12 cellular contexts compared by ENCODE assay signal in the genomic region with DNA sequence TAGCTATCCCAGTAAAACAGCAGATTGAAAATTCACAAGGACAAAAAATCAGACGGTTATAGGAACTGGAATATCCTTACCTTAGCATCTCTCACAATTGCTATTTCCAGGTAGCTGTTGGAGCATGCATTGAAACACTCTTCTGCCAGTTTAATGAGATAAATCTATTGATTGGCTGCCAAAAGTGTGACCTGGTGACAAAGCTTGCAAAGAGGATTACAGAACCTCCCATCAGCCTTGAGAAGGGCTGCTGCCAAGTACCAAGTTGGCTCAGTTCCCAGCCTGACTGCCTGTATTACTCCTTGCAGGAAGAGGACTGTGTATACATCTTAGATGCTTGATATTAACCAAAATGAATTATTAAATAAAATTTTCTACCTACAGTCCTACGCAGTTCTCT. TPM values are rescaled to one million over a fixed set of nuclear protein-coding genes. Genes with fewer than 3 reads are reported as not detected.
DNase-seq lines count a peak whose midpoint lies in the region; ATAC-seq, FAIRE-seq and TF ChIP-seq lines count a peak whose summit lies in the region.
"Had no signal": no experiment of that assay in that cellular context is flagged by ENCODE, and none has a peak within 500 bp of the region (broad histone marks: within the 10 kb centered on the region; RNA-seq: fewer than 3 reads in every experiment).

No MANE protein-coding gene starts in this region.

- no peak overlapping the region for H3K4me3 Mint-ChIP-seq in stimulated activated naive B cell treated with anti-CD40 and anti-IgM and Interleukin-4, amounts not matched to agents 10 μg/mL and 1 μg/mL and 100 μg/mL, for 72 hours

- WGBS in mammary epithelial cell (ENCODE audit: low coverage, missing lambda C conversion rate), result 0% methylated on average over 2 of the region's 2 CpGs
- 27% methylated on average over 2 of the region's 2 CpGs for WGBS in prostate gland

- TF ChIP-seq POLR2A in prostate gland (IDR thresholded peaks at IDR 0.05), result no peak
- no peak for TF ChIP-seq POLR2A in H54 (IDR thresholded peaks at IDR 0.05; ENCODE audit: low read depth, low read length)

- CTCF ChIA-PET in HEK293 (lab: Yijun Ruan, JAX) (interaction anchor here (1.0 to 1.1 kb wide), 2 partner anchors 8 to 253 kb away, joined by 3 to 4 read pairs; no protein-coding TSS in a partner anchor), mammary epithelial cell (lab: Charles Lee; ENCODE audit: low non-redundant PET) (no interaction called here)

- BruUV-seq in mammary epithelial cell (replicated peaks; lab: Mats Ljungman, UMichigan), result no TSS peak

- dilution Hi-C loops in mammary epithelial cell (cut with HindIII; ENCODE audit: low sequenced_read_pairs), result no loop called here

- H3K4me2 ChIP-seq in mammary epithelial cell (ENCODE audit: insufficient read depth, low read depth, low read length), result no peak overlapping the region

- H3K27ac ChIP-seq in HEK293 (ENCODE audit: extremely low read depth, low read depth, low read length) (no peak overlapping the region), mammary epithelial cell (ENCODE audit: insufficient read depth, low read depth, low read length) (no peak overlapping the region), prostate gland (no peak overlapping the region)
- H3K27ac ChIP-seq: dorsolateral prefrontal cortex had no signal

- no peak overlapping the region for H2AFZ ChIP-seq in mammary epithelial cell (ENCODE audit: low read depth, low read length)

- DNase-seq in NCI-H2227 (lab: John Stamatoyannopoulos, UW; ENCODE audit: unreplicated experiment), result peak; percentile 67
- DNase-seq in mammary epithelial cell, result peak; percentile 45
- peak; percentile 85 for DNase-seq in prostate gland (ENCODE audit: low spot score)
- no peak for DNase-seq in stimulated activated naive B cell treated with anti-CD40 and anti-IgM and Interleukin-4, amounts not matched to agents 10 μg/mL and 1 μg/mL and 100 μg/mL, for 72 hours
- DNase-seq in H54 (ENCODE audit: insufficient read length, low spot score), result no peak
- DNase-seq: T-helper 1 cell had no signal

- no peak for FAIRE-seq in H54 (lab: Jason Lieb, UNC)

- H3K9me3 ChIP-seq in HEK293 (ENCODE audit: control insufficient read depth, insufficient read depth, low read depth, low read length) (no peaks in the 10 kb centered on the region), mammary epithelial cell (replicated peaks; ENCODE audit: insufficient read depth, low read length) (no peaks in the 10 kb centered on the region), prostate gland (no peaks in the 10 kb centered on the region)

- peaks cover 0 to 3% of the 10 kb centered on the region in 2 donors for H3K9me3 Mint-ChIP-seq in stimulated activated naive B cell treated with anti-CD40 and anti-IgM and Interleukin-4, amounts not matched to agents 10 μg/mL and 1 μg/mL and 100 μg/mL, for 72 hours

- in situ Hi-C loops in mammary epithelial cell (cut with MboI; ENCODE audit: low sequenced_read_pairs in 2 of 2), result no loop called here

- no peak overlapping the region for H3K4me3 ChIP-seq in HEK293 (ENCODE audit: low read depth, low read length)
- no peak overlapping the region for H3K4me3 ChIP-seq in mammary epithelial cell (replicated peaks in 1 of 3; ENCODE audit: insufficient read depth in 1 of 3, low read depth in 2 of 3, low read length in 3 of 3)
- no peak overlapping the region for H3K4me3 ChIP-seq in prostate gland
- H3K4me3 ChIP-seq: dorsolateral prefrontal cortex had no signal

- intact Hi-C loops in mammary epithelial cell (cut with micrococcal nuclease) (no loop called here), prostate gland (cut with DNase I) (no loop called here)

- H3K4me1 ChIP-seq in HEK293 (ENCODE audit: control insufficient read depth, insufficient read depth, low read length) (no peaks in the 10 kb centered on the region; the same call in 1 of the 2 replicates), mammary epithelial cell (ENCODE audit: insufficient read depth, low read length) (peaks cover 6% of the 10 kb centered on the region), prostate gland (replicated peaks) (no peaks in the 10 kb centered on the region)

- TF ChIP-seq CTCF in HEK293 (tag by site-specific recombination; IDR thresholded peaks at IDR 0.05) (no peak), mammary epithelial cell (conservative IDR thresholded peaks at IDR 0.05 in 1 of 2, IDR thresholded peaks at IDR 0.05 in 1 of 2; ENCODE audit: extremely low read depth in 1 of 2, insufficient read depth in 1 of 2, low read depth in 1 of 2, low read length in 2 of 2) (no peak), prostate gland (IDR thresholded peaks at IDR 0.05) (no peak)

- H3K79me2 ChIP-seq in mammary epithelial cell (ENCODE audit: insufficient read depth, low read length), result no peaks in the 10 kb centered on the region

- peaks cover 11% of the 10 kb centered on the region for H3K27me3 ChIP-seq in mammary epithelial cell (ENCODE audit: insufficient read depth, low read length)
- H3K27me3 ChIP-seq in prostate gland (replicated peaks; ENCODE audit: insufficient read depth), result peaks cover 17% of the 10 kb centered on the region

- POLR2A ChIA-PET in HEK293 (lab: Yijun Ruan, JAX), result no interaction called here

- peaks cover 3 to 10% of the 10 kb centered on the region in 2 donors for H3K4me1 Mint-ChIP-seq in stimulated activated naive B cell treated with anti-CD40 and anti-IgM and Interleukin-4, amounts not matched to agents 10 μg/mL and 1 μg/mL and 100 μg/mL, for 72 hours

- H3K9ac ChIP-seq in mammary epithelial cell (ENCODE audit: insufficient read depth, low read length), result no peak overlapping the region

- peaks cover 41 to 62% of the 10 kb centered on the region in 2 donors for H3K27me3 Mint-ChIP-seq in stimulated activated naive B cell treated with anti-CD40 and anti-IgM and Interleukin-4, amounts not matched to agents 10 μg/mL and 1 μg/mL and 100 μg/mL, for 72 hours

- no peaks in the 10 kb centered on the region for H4K20me1 ChIP-seq in mammary epithelial cell (ENCODE audit: insufficient read depth, low read length)

- H3K36me3 Mint-ChIP-seq in stimulated activated naive B cell treated with anti-CD40 and anti-IgM and Interleukin-4, amounts not matched to agents 10 μg/mL and 1 μg/mL and 100 μg/mL, for 72 hours, result peaks cover 0 to 8% of the 10 kb centered on the region in 2 donors

- ATAC-seq in HG03196 (IDR thresholded peaks at IDR 0.05; ENCODE audit: unreplicated experiment) (no peak), GM21360 (IDR thresholded peaks at IDR 0.05; ENCODE audit: unreplicated experiment) (no peak)
- no peak for ATAC-seq in stimulated activated naive B cell treated with anti-CD40 and anti-IgM and Interleukin-4, amounts not matched to agents 10 μg/mL and 1 μg/mL and 100 μg/mL, for 72 hours (replicated peaks)

- H3K27ac Mint-ChIP-seq in stimulated activated naive B cell treated with anti-CD40 and anti-IgM and Interleukin-4, amounts not matched to agents 10 μg/mL and 1 μg/mL and 100 μg/mL, for 72 hours, result no peak overlapping the region

- no peaks in the 10 kb centered on the region for H3K36me3 ChIP-seq in HEK293 (ENCODE audit: control insufficient read depth in 2 of 2, insufficient read depth in 1 of 2, low read length in 2 of 2)
- no peaks in the 10 kb centered on the region for H3K36me3 ChIP-seq in mammary epithelial cell (ENCODE audit: insufficient read depth, low read length)
- no peaks in the 10 kb centered on the region for H3K36me3 ChIP-seq in prostate gland

TF ChIP-seq in HEK293, 187 proteins besides CTCF, POLR2A, EP300 and RAD21 (continues in another document):
- TF ChIP-seq, protein P1, sequence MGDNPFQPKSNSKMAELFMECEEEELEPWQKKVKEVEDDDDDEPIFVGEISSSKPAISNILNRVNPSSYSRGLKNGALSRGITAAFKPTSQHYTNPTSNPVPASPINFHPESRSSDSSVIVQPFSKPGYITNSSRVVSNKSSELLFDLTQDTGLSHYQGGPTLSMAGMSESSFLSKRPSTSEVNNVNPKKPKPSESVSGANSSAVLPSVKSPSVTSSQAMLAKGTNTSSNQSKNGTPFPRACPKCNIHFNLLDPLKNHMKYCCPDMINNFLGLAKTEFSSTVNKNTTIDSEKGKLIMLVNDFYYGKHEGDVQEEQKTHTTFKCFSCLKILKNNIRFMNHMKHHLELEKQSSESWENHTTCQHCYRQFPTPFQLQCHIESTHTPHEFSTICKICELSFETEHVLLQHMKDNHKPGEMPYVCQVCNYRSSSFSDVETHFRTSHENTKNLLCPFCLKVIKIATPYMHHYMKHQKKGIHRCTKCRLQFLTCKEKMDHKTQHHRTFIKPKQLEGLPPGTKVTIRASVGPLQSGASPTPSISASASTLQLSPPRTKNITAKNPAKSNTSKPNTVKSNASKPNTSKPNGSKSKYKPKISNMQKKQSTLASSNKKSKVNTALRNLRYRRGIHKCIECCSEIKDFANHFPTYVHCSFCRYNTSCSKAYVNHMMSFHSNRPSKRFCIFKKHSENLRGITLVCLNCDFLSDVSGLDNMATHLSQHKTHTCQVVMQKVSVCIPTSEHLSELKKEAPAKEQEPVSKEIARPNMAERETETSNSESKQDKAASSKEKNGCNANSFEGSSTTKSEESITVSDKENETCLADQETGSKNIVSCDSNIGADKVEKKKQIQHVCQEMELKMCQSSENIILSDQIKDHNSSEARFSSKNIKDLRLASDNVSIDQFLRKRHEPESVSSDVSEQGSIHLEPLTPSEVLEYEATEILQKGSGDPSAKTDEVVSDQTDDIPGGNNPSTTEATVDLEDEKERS (tag by site-specific recombination; IDR thresholded peaks at IDR 0.05), result no peak
- TF ChIP-seq ZBTB8A (tag by site-specific recombination; IDR thresholded peaks at IDR 0.05) (peak; percentile 40; the same call in 1 of the 2 replicates), ZNF335 (tag by site-specific recombination; conservative IDR thresholded peaks at IDR 0.05) (no peak), ZNF530 (tag by site-specific recombination; IDR thresholded peaks at IDR 0.05; ENCODE audit: low read depth) (no peak), ZEB2 (tag by site-specific recombination; IDR thresholded peaks at IDR 0.05) (peak; percentile 17; the same call in 1 of the 2 replicates), ZNF26 (tag by site-specific recombination; IDR thresholded peaks at IDR 0.05) (no peak), KLF7 (tag by site-specific recombination; IDR thresholded peaks at IDR 0.05; ENCODE audit: borderline replicate concordance) (no peak), ZNF112 (tag by site-specific recombination; IDR thresholded peaks at IDR 0.05) (no peak)

RNA-seq across cellular contexts. Expression of gene PRLHR, which starts 5.1 kb away (rescaled TPM):
- total RNA-seq in mammary epithelial cell (not detected), prostate gland (not detected)
- not detected for polyA plus RNA-seq in mammary epithelial cell
- polyA minus RNA-seq in mammary epithelial cell, result not detected
- total RNA-seq: LHCN-M2, posterior vena cava had no signal

Comparison
In these comparisons a context has a peak if more than half of its experiments do, and no peak if none do; other contexts are left out.
1. DNase-seq: peak in NCI-H2227 (single experiment), mammary epithelial cell (single experiment) and prostate gland (single experiment); none in stimulated activated naive B cell treated with anti-CD40 and anti-IgM and Interleukin-4, amounts not matched to agents 10 μg/mL and 1 μg/mL and 100 μg/mL, for 72 hours (single experiment) and H54 (single experiment).